1 cellular context compared by ENCODE assay signal in genomic region chr3:60228823-60229222, GRCh38.
A peak's percentile ranks its signal among the peaks of the same experiment; 100 is the strongest.
TF ChIP-seq lines count a peak whose summit lies in the region.

No MANE protein-coding gene starts in this region.

TF ChIP-seq in GM12878, 131 proteins besides CTCF, POLR2A, EP300 and RAD21:
- TF ChIP-seq, protein P1, sequence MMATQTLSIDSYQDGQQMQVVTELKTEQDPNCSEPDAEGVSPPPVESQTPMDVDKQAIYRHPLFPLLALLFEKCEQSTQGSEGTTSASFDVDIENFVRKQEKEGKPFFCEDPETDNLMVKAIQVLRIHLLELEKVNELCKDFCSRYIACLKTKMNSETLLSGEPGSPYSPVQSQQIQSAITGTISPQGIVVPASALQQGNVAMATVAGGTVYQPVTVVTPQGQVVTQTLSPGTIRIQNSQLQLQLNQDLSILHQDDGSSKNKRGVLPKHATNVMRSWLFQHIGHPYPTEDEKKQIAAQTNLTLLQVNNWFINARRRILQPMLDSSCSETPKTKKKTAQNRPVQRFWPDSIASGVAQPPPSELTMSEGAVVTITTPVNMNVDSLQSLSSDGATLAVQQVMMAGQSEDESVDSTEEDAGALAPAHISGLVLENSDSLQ (IDR thresholded peaks at IDR 0.05) = peak; percentile 91
- TF ChIP-seq, protein P2, sequence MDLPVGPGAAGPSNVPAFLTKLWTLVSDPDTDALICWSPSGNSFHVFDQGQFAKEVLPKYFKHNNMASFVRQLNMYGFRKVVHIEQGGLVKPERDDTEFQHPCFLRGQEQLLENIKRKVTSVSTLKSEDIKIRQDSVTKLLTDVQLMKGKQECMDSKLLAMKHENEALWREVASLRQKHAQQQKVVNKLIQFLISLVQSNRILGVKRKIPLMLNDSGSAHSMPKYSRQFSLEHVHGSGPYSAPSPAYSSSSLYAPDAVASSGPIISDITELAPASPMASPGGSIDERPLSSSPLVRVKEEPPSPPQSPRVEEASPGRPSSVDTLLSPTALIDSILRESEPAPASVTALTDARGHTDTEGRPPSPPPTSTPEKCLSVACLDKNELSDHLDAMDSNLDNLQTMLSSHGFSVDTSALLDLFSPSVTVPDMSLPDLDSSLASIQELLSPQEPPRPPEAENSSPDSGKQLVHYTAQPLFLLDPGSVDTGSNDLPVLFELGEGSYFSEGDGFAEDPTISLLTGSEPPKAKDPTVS (IDR thresholded peaks at IDR 0.05; ENCODE audit: low read depth, low read length) = no peak
- TF ChIP-seq CHD2 (IDR thresholded peaks at IDR 0.05; ENCODE audit: borderline replicate concordance, low read depth, low read length) (no peak), NR2F1 (conservative IDR thresholded peaks at IDR 0.05) (0 out of 2 replicates have a peak, but pooled peaks have one; percentile 21)
TF ChIP-seq in GM12878: peak in this region for 2.
